ENCODE assay signal across 8 cellular contexts in the genomic region with DNA sequence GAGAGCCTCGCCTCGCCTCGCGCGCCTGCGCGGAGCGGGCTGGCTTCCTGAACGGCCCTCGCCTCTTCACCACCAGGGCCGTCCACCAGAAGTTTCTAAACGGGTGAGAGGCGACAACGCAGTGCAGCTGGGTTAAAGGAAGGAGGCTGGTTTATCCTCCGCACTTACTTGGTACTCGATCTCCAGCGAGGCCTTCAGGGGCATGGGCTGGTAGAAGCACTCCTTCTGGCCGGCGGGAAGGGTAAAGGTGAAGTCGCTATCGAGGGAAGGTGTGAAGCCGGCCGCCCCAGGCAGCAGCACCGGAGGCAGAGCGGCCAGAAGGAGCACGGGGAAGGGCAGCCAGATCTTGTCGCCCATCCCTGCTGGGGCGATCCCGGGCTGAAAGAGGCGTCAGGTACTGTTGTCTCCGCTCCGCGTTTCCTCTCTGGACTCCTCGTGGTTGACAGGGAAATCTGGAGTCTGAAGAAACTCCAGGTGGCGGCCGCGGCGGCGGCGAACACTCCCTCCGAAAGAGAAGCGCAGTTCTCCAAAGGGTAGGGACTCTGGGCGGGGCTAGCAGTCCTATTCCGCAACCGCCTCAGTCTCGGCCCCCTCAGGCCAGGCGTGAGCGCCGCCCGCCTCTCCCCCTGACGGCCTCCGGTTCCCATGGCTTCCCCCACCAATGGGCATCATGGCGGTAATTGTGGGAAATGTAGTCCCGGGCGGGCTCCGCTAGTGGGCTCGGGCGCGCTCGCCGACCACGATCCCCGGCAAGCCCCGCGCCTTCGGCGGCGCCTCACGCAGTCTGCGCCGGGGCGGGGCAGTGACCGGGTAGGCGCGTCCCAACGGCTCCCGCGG. TPM values are rescaled to one million over a fixed set of nuclear protein-coding genes. Genes with fewer than 3 reads are reported as not detected.
A peak's percentile ranks its signal among the peaks of the same experiment; 100 is the strongest.
DNase-seq lines count a peak whose midpoint lies in the region; ATAC-seq, FAIRE-seq and TF ChIP-seq lines count a peak whose summit lies in the region.

A gene (minus strand): TSS at position 528 of the 837 bp plus-strand sequence. CDS start 171 bp downstream, at position 357.

- DNase-seq in Daoy (ENCODE audit: low read depth) (peak; percentile 100), Karpas-422 (peak; percentile 95), RCC 7860 (ENCODE audit: low spot score) (peak; percentile 95), esophagus muscularis mucosa (ENCODE audit: extremely low spot score) (peak; percentile 99)
- peak; percentile 97 for DNase-seq in activated T-cell treated with anti-CD3 and anti-CD28 coated beads, Interleukin-2, amount 50 U/mL, for 72 hours
- DNase-seq in stimulated activated CD8-positive, alpha-beta memory T cell treated with anti-CD3 and anti-CD28 coated beads, Interleukin-7, amount 100 ng/mL, for 4 hours (ENCODE audit: low read depth in 2 of 2), result peak; percentile 93 to 95

- ATAC-seq in GM21825 (IDR thresholded peaks at IDR 0.05; ENCODE audit: unreplicated experiment), result peak; percentile 85
- peak; percentile 84 to 86 for ATAC-seq in activated T-cell treated with anti-CD3 and anti-CD28 coated beads, Interleukin-2, amount 50 U/mL, for 72 hours (replicated peaks in 1 of 2)

- H3K4me3 ChIP-seq in Karpas-422 (ENCODE audit: low read length) (peak within 1 kb of the TSS; percentile 92), esophagus muscularis mucosa (peak within 1 kb of the TSS; percentile 72 to 93 (median 87)), muscle layer of duodenum (ENCODE audit: low read depth in 1 of 2, low read length in 2 of 2) (peak within 1 kb of the TSS; percentile 77 to 93)

- peaks cover 12% of the 10 kb centered on the region in 2 donors for H3K36me3 Mint-ChIP-seq in activated T-cell treated with anti-CD3 and anti-CD28 coated beads, Interleukin-2, amount 50 U/mL, for 72 hours (ENCODE audit: insufficient read depth in 2 of 2)

- peak within 1 kb of the TSS; percentile 91 for H3K4me2 ChIP-seq in Karpas-422 (ENCODE audit: low read depth, low read length, poor library complexity, severe bottlenecking)

- FAIRE-seq in RCC 7860 (lab: Jason Lieb, UNC), result peak; percentile 81

- TF ChIP-seq EP300 in esophagus muscularis mucosa (IDR thresholded peaks at IDR 0.05), result no peak

- TF ChIP-seq CTCF in esophagus muscularis mucosa (IDR thresholded peaks at IDR 0.05), result peak in 2 of 3 experiments; percentile 37 to 38

- whole genome bisulfite sequencing in esophagus muscularis mucosa, result under 1% methylated on average over 23 of the region's 78 CpGs

- peaks cover 85% of the 10 kb centered on the region for H3K79me2 ChIP-seq in Karpas-422 (ENCODE audit: low read length)

- no peaks in the 10 kb centered on the region for H3K27me3 Mint-ChIP-seq in activated T-cell treated with anti-CD3 and anti-CD28 coated beads, Interleukin-2, amount 50 U/mL, for 72 hours (ENCODE audit: low read depth)

- H3K9me3 ChIP-seq in Karpas-422 (ENCODE audit: low read length), result no peaks in the 10 kb centered on the region
- H3K9me3 ChIP-seq in esophagus muscularis mucosa, result no peaks in the 10 kb centered on the region
- no peaks in the 10 kb centered on the region for H3K9me3 ChIP-seq in muscle layer of duodenum (ENCODE audit: control insufficient read depth in 1 of 2, low read length in 2 of 2)

- peaks cover 11% of the 10 kb centered on the region for H3K36me3 ChIP-seq in Karpas-422 (ENCODE audit: insufficient read depth, low read length)
- peaks cover 0 to 4% (median 0%) of the 10 kb centered on the region in 4 donors for H3K36me3 ChIP-seq in esophagus muscularis mucosa
- H3K36me3 ChIP-seq in muscle layer of duodenum (ENCODE audit: control insufficient read depth in 1 of 2, insufficient read depth in 2 of 2, low read length in 2 of 2), result peaks cover 5 to 6% of the 10 kb centered on the region in 2 donors

- H2AFZ ChIP-seq in Karpas-422 (ENCODE audit: low read length), result no peak within 1 kb of the TSS

- no peaks in the 10 kb centered on the region for H3K9me3 Mint-ChIP-seq in activated T-cell treated with anti-CD3 and anti-CD28 coated beads, Interleukin-2, amount 50 U/mL, for 72 hours

- peak within 1 kb of the TSS; percentile 97 for H3K9ac ChIP-seq in Karpas-422 (ENCODE audit: low read length)

- peak within 1 kb of the TSS; percentile 92 for H3K27ac ChIP-seq in Karpas-422 (ENCODE audit: low read length)
- peak within 1 kb of the TSS; percentile 95 to 100 (median 100) for H3K27ac ChIP-seq in esophagus muscularis mucosa (replicated peaks in 1 of 4)
- peak within 1 kb of the TSS; percentile 100 for H3K27ac ChIP-seq in muscle layer of duodenum (ENCODE audit: low read length)

- TF ChIP-seq POLR2A in esophagus muscularis mucosa (IDR thresholded peaks at IDR 0.05; ENCODE audit: low read depth), result peak; percentile 87

- H3K9me2 ChIP-seq in Karpas-422 (replicated peaks; ENCODE audit: insufficient read depth, low read length), result no peaks in the 10 kb centered on the region

- no peaks in the 10 kb centered on the region for H4K20me1 ChIP-seq in Karpas-422 (ENCODE audit: insufficient read depth, low read depth, low read length)

- H3K27me3 ChIP-seq in Karpas-422 (ENCODE audit: low read length) (no peaks in the 10 kb centered on the region), esophagus muscularis mucosa (no peaks in the 10 kb centered on the region), muscle layer of duodenum (ENCODE audit: low read depth, low read length) (no peaks in the 10 kb centered on the region)

- peaks cover 47% of the 10 kb centered on the region for H3K4me1 ChIP-seq in Karpas-422 (ENCODE audit: low read length)
- H3K4me1 ChIP-seq in esophagus muscularis mucosa, result peaks cover 18 to 47% (median 41%) of the 10 kb centered on the region in 4 donors
- peaks cover 11 to 23% of the 10 kb centered on the region in 2 donors for H3K4me1 ChIP-seq in muscle layer of duodenum (ENCODE audit: control insufficient read depth in 1 of 2, insufficient read depth in 2 of 2, low read length in 2 of 2)

- intact Hi-C loops in esophagus muscularis mucosa (cut with DNase I), result loop anchor here (5.0 to 10.0 kb wide), 2 partner anchors 98 to 165 kb away; a partner anchor contains a TSS

- peak within 1 kb of the TSS; percentile 95 for H3K27ac Mint-ChIP-seq in activated T-cell treated with anti-CD3 and anti-CD28 coated beads, Interleukin-2, amount 50 U/mL, for 72 hours

- H3K4me3 Mint-ChIP-seq in activated T-cell treated with anti-CD3 and anti-CD28 coated beads, Interleukin-2, amount 50 U/mL, for 72 hours, result peak within 1 kb of the TSS; percentile 85 to 99

- H3K4me1 Mint-ChIP-seq in activated T-cell treated with anti-CD3 and anti-CD28 coated beads, Interleukin-2, amount 50 U/mL, for 72 hours (ENCODE audit: low read depth), result peaks cover 67% of the 10 kb centered on the region

RNA-seq across cellular contexts. Expression of the gene that starts here (rescaled TPM):
- total RNA-seq in Daoy (2014; rRNA removed; shearing (Covaris generic)), result 91.5 and 110 TPM in 2 replicates
- total RNA-seq in Karpas-422 (2014; rRNA removed; shearing (Covaris generic); ENCODE audit: low replicate concordance), result 43.1 and 73.6 TPM in 2 replicates
- total RNA-seq in activated T-cell treated with anti-CD3 and anti-CD28 coated beads, Interleukin-2, amount 50 U/mL, for 72 hours, result 10 to 100 TPM; 50.2 to 65.3 TPM
- total RNA-seq in esophagus muscularis mucosa, result 10 to 100 TPM; 45.7 to 72.6 (median 59.2) TPM

Comparison
In these comparisons a context has a peak if more than half of its experiments do, and no peak if none do; other contexts are left out.
1. Peak in every context shown above with its lines: DNase-seq, ATAC-seq, H3K4me3 ChIP-seq and H3K27ac ChIP-seq.